35 cellular contexts compared by ENCODE assay signal in the genomic region with DNA sequence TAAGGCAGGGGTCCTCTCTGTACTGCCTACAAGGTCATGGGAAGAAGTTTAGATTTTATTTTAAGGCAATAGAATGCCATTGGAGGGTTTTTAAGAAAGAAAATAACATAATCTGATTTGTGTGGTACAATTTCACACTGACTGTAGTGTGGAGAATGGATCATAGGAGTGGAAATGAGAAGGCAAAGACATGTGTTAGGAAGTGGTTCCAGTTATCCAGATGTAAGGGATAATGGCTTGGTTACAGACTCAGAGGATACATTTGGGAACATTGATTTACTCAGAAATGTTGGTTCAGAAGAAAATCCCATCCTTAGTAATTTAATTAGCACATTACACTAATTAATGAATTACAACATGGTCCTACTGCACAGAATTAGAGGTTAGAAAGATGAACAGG.
"Had no signal": no experiment of that assay in that cellular context is flagged by ENCODE, and none has a peak within 500 bp of the region (broad histone marks: within the 10 kb centered on the region; RNA-seq: fewer than 3 reads in every experiment).

No MANE protein-coding gene starts in this region.

- H3K4me1 Mint-ChIP-seq: activated CD4-positive, alpha-beta T cell treated with anti-CD3 and anti-CD28 coated beads for 36 hours; activated CD4-positive, alpha-beta T cell treated with anti-CD3 and anti-CD28 coated beads, Interleukin-2, amount 10 ng/mL, durations not matched to agents 24 days and 14 days; activated CD8-positive, alpha-beta memory T cell treated with anti-CD3 and anti-CD28 coated beads, Interleukin-2, amount 10 ng/mL, durations not matched to agents 7 days and 5 days; activated naive CD4-positive, alpha-beta T cell treated with anti-CD3 and anti-CD28 coated beads, Interleukin-2, amount 50 U/mL, for 24 hours; activated naive CD8-positive, alpha-beta T cell treated with anti-CD3 and anti-CD28 coated beads for 36 hours; T-helper 17 cell had no signal

- H3K4me1 ChIP-seq: adrenal gland, body of pancreas, colonic mucosa, esophagus muscularis mucosa, foreskin keratinocyte, gastrocnemius medialis, heart right ventricle had no signal

- H3K4me3 ChIP-seq: adrenal gland, body of pancreas, colonic mucosa, esophagus muscularis mucosa, gastrocnemius medialis, heart right ventricle had no signal

- H3K27me3 Mint-ChIP-seq: activated B cell treated with CpG ODN at 0.5 μM for 24 hours; activated CD4-positive, alpha-beta memory T cell treated with anti-CD3 and anti-CD28 coated beads for 36 hours; activated CD4-positive, alpha-beta T cell treated with anti-CD3 and anti-CD28 coated beads for 36 hours; activated CD4-positive, alpha-beta T cell treated with anti-CD3 and anti-CD28 coated beads, Interleukin-2, amount 10 ng/mL, durations not matched to agents 24 days and 14 days; activated CD8-positive, alpha-beta memory T cell treated with anti-CD3 and anti-CD28 coated beads, Interleukin-2, amount 10 ng/mL, durations not matched to agents 7 days and 5 days; activated naive CD4-positive, alpha-beta T cell treated with anti-CD3 and anti-CD28 coated beads, Interleukin-2, amount 50 U/mL, for 24 hours; activated naive CD8-positive, alpha-beta T cell treated with anti-CD3 and anti-CD28 coated beads for 36 hours; activated naive CD8-positive, alpha-beta T cell treated with anti-CD3 and anti-CD28 coated beads, Interleukin-2, amount 50 U/mL, for 24 hours; effector memory CD8-positive, alpha-beta T cell; T-helper 17 cell had no signal

- DNase-seq: activated B cell treated with CpG ODN at 0.5 μM for 24 hours; activated CD4-positive, alpha-beta memory T cell treated with anti-CD3 and anti-CD28 coated beads for 36 hours; activated CD4-positive, alpha-beta T cell treated with anti-CD3 and anti-CD28 coated beads for 36 hours; activated CD4-positive, alpha-beta T cell treated with anti-CD3 and anti-CD28 coated beads, Interleukin-2, amount 10 ng/mL, durations not matched to agents 24 days and 14 days; activated CD4-positive, CD25-positive, alpha-beta regulatory T cell treated with anti-CD3 and anti-CD28 coated beads, Interleukin-2, amount 50 U/mL, for 72 hours; activated CD8-positive, alpha-beta memory T cell treated with anti-CD3 and anti-CD28 coated beads, Interleukin-2, amount 10 ng/mL, durations not matched to agents 7 days and 5 days; activated CD8-positive, alpha-beta memory T cell treated with anti-CD3 and anti-CD28 coated beads, Interleukin-2, amount 50 U/mL, for 4 hours; activated CD8-positive, alpha-beta T cell treated with anti-CD3 and anti-CD28 coated beads, Interleukin-2, amount 10 ng/mL, durations not matched to agents 7 days and 5 days; activated effector memory CD4-positive, alpha-beta T cell treated with anti-CD3 and anti-CD28 coated beads, Interleukin-2, amount 50 U/mL, for 16 hours; activated naive CD4-positive, alpha-beta T cell treated with anti-CD3 and anti-CD28 coated beads for 36 hours; activated naive CD8-positive, alpha-beta T cell treated with anti-CD3 and anti-CD28 coated beads for 36 hours; activated naive CD8-positive, alpha-beta T cell treated with anti-CD3 and anti-CD28 coated beads, Interleukin-2, amount 50 U/mL, for 24 hours; activated T-cell treated with anti-CD3 and anti-CD28 coated beads, Interleukin-2, amount 50 U/mL, for 1 hour; activated T-cell treated with anti-CD3 and anti-CD28 coated beads, Interleukin-2, amount 50 U/mL, for 48 hours; adrenal gland; amygdala; aorta; body of pancreas; caudate nucleus; cerebellar nuclear complex; colonic mucosa; effector memory CD8-positive, alpha-beta T cell; erythroblast; foreskin keratinocyte; gastrocnemius medialis; heart right ventricle; T-helper 1 cell; T-helper 17 cell; T1000; WERI-Rb-1 had no signal

- H3K27me3 ChIP-seq: adrenal gland, body of pancreas, colonic mucosa, esophagus muscularis mucosa, foreskin keratinocyte, gastrocnemius medialis, heart right ventricle had no signal

- H3K9me3 ChIP-seq: adrenal gland, body of pancreas, colonic mucosa, esophagus muscularis mucosa, gastrocnemius medialis, heart right ventricle had no signal

- H3K9me3 Mint-ChIP-seq: activated B cell treated with CpG ODN at 0.5 μM for 24 hours; activated CD4-positive, alpha-beta memory T cell treated with anti-CD3 and anti-CD28 coated beads for 36 hours; activated CD4-positive, alpha-beta T cell treated with anti-CD3 and anti-CD28 coated beads, Interleukin-2, amount 10 ng/mL, durations not matched to agents 24 days and 14 days; activated naive CD4-positive, alpha-beta T cell treated with anti-CD3 and anti-CD28 coated beads for 36 hours; activated naive CD8-positive, alpha-beta T cell treated with anti-CD3 and anti-CD28 coated beads for 36 hours had no signal

- H3K27ac Mint-ChIP-seq: activated B cell treated with CpG ODN at 0.5 μM for 24 hours; activated CD4-positive, alpha-beta memory T cell treated with anti-CD3 and anti-CD28 coated beads for 36 hours; activated CD4-positive, alpha-beta T cell treated with anti-CD3 and anti-CD28 coated beads for 36 hours; activated CD4-positive, alpha-beta T cell treated with anti-CD3 and anti-CD28 coated beads, Interleukin-2, amount 10 ng/mL, durations not matched to agents 24 days and 14 days; activated CD8-positive, alpha-beta memory T cell treated with anti-CD3 and anti-CD28 coated beads, Interleukin-2, amount 10 ng/mL, durations not matched to agents 7 days and 5 days; activated CD8-positive, alpha-beta T cell treated with anti-CD3 and anti-CD28 coated beads, Interleukin-2, amount 10 ng/mL, durations not matched to agents 7 days and 5 days; activated naive CD4-positive, alpha-beta T cell treated with anti-CD3 and anti-CD28 coated beads for 36 hours; activated naive CD4-positive, alpha-beta T cell treated with anti-CD3 and anti-CD28 coated beads, Interleukin-2, amount 50 U/mL, for 24 hours; activated naive CD8-positive, alpha-beta T cell treated with anti-CD3 and anti-CD28 coated beads for 36 hours; activated naive CD8-positive, alpha-beta T cell treated with anti-CD3 and anti-CD28 coated beads, Interleukin-2, amount 50 U/mL, for 24 hours; activated T-helper 1 cell treated with anti-CD3 and anti-CD28 coated beads, Interleukin-12 subunit alpha, Interleukin-12 subunit beta, Interleukin-2, Interleukin-4 antibody, amounts not matched to agents 30 ng/mL and 10 ng/mL and 1 ng/mL, durations not matched to agents 14 hours and 24 hours and 36 hours; activated T-helper 2 cell treated with anti-CD3 and anti-CD28 coated beads, Interferon-gamma antibody, Interleukin-2, Interleukin-4, amounts not matched to agents 10 μg/mL and 5 μg/mL and 100 μg/mL, durations not matched to agents 14 hours and 24 hours and 36 hours; effector memory CD8-positive, alpha-beta T cell; T-helper 17 cell; T-helper 2 cell treated with Interferon-gamma antibody and Interleukin-4, amounts not matched to agents 5 μg/mL and 100 μg/mL, for 36 hours had no signal

- H3K27ac ChIP-seq: adrenal gland, body of pancreas, colonic mucosa, esophagus muscularis mucosa, foreskin keratinocyte, gastrocnemius medialis, heart right ventricle, WERI-Rb-1 had no signal

- H3K36me3 ChIP-seq: adrenal gland, colonic mucosa, esophagus muscularis mucosa, gastrocnemius medialis, heart right ventricle, WERI-Rb-1 had no signal

- H3K36me3 Mint-ChIP-seq: activated CD4-positive, alpha-beta memory T cell treated with anti-CD3 and anti-CD28 coated beads for 36 hours; activated CD8-positive, alpha-beta memory T cell treated with anti-CD3 and anti-CD28 coated beads, Interleukin-2, amount 10 ng/mL, durations not matched to agents 7 days and 5 days; activated naive CD8-positive, alpha-beta T cell treated with anti-CD3 and anti-CD28 coated beads for 36 hours had no signal

- H3K4me3 Mint-ChIP-seq: activated B cell treated with CpG ODN at 0.5 μM for 24 hours; activated CD4-positive, alpha-beta memory T cell treated with anti-CD3 and anti-CD28 coated beads for 36 hours; activated CD4-positive, alpha-beta T cell treated with anti-CD3 and anti-CD28 coated beads for 36 hours; activated CD4-positive, alpha-beta T cell treated with anti-CD3 and anti-CD28 coated beads, Interleukin-2, amount 10 ng/mL, durations not matched to agents 24 days and 14 days; activated CD8-positive, alpha-beta memory T cell treated with anti-CD3 and anti-CD28 coated beads, Interleukin-2, amount 10 ng/mL, durations not matched to agents 7 days and 5 days; activated CD8-positive, alpha-beta T cell treated with anti-CD3 and anti-CD28 coated beads, Interleukin-2, amount 10 ng/mL, durations not matched to agents 7 days and 5 days; activated naive CD4-positive, alpha-beta T cell treated with anti-CD3 and anti-CD28 coated beads for 36 hours; activated naive CD4-positive, alpha-beta T cell treated with anti-CD3 and anti-CD28 coated beads, Interleukin-2, amount 50 U/mL, for 24 hours; activated naive CD8-positive, alpha-beta T cell treated with anti-CD3 and anti-CD28 coated beads for 36 hours; activated naive CD8-positive, alpha-beta T cell treated with anti-CD3 and anti-CD28 coated beads, Interleukin-2, amount 50 U/mL, for 24 hours; activated T-helper 1 cell treated with anti-CD3 and anti-CD28 coated beads, Interleukin-12 subunit alpha, Interleukin-12 subunit beta, Interleukin-2, Interleukin-4 antibody, amounts not matched to agents 30 ng/mL and 10 ng/mL and 1 ng/mL, durations not matched to agents 14 hours and 24 hours and 36 hours; effector memory CD8-positive, alpha-beta T cell; T-helper 17 cell; T-helper 2 cell treated with Interferon-gamma antibody and Interleukin-4, amounts not matched to agents 5 μg/mL and 100 μg/mL, for 36 hours had no signal

- ATAC-seq: activated CD4-positive, alpha-beta T cell treated with anti-CD3 and anti-CD28 coated beads for 36 hours; activated CD8-positive, alpha-beta memory T cell treated with anti-CD3 and anti-CD28 coated beads, Interleukin-2, amount 10 ng/mL, durations not matched to agents 7 days and 5 days; activated CD8-positive, alpha-beta T cell treated with anti-CD3 and anti-CD28 coated beads, Interleukin-2, amount 10 ng/mL, durations not matched to agents 7 days and 5 days; activated naive CD8-positive, alpha-beta T cell treated with anti-CD3 and anti-CD28 coated beads, Interleukin-2, amount 50 U/mL, for 24 hours; body of pancreas; effector memory CD8-positive, alpha-beta T cell; foreskin keratinocyte; gastrocnemius medialis; heart right ventricle; T-helper 17 cell had no signal
